Comparison of ENCODE assay signal across 8 cellular contexts in the genomic region with DNA sequence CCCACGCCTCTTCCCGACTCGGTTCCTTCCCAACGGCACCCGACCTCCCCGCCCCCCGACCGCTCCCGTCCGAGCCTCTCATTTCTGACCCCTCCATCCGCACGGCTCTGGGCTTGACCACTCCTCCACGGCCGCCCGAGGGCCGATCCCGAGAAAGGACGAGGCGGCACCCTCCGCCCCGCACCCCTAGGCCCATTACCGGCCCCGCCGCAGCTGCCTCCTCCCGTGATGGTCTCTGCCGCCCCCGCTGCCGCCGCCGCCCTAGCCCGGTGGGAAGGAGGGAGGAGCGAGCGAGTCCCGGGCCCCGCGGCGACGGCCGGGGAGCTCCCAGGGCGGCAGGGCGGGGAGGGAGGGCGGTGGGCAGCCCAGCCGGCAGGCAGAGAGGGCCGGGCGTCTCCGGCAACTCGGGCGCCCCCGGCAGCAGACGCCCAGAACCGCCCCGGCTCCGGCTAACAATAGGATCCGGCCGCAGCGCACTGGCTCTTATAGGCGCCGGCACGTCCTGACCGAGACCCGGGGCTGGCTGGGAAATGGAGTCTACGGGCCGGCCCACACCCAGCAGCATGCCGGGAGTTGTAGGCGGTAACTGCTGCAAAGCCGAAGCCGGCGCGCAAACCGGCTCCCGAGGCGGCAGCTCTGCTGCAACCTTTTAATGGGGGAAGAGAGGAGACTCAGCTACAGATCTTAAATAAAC. TPM values are rescaled to one million over a fixed set of nuclear protein-coding genes. Genes with fewer than 3 reads are reported as not detected.
A peak's percentile ranks its signal among the peaks of the same experiment; 100 is the strongest.
DNase-seq lines count a peak whose midpoint lies in the region; ATAC-seq, FAIRE-seq and TF ChIP-seq lines count a peak whose summit lies in the region.

A gene with protein sequence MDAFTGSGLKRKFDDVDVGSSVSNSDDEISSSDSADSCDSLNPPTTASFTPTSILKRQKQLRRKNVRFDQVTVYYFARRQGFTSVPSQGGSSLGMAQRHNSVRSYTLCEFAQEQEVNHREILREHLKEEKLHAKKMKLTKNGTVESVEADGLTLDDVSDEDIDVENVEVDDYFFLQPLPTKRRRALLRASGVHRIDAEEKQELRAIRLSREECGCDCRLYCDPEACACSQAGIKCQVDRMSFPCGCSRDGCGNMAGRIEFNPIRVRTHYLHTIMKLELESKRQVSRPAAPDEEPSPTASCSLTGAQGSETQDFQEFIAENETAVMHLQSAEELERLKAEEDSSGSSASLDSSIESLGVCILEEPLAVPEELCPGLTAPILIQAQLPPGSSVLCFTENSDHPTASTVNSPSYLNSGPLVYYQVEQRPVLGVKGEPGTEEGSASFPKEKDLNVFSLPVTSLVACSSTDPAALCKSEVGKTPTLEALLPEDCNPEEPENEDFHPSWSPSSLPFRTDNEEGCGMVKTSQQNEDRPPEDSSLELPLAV (minus strand): TSS at position 457 of the 694 bp plus-strand sequence. CDS start 7,035 bp downstream, outside the sequence.

- H3K27ac Mint-ChIP-seq in dendritic cell treated with granulocyte-macrophage colony-stimulating factor and Interleukin-4, amounts not matched to agents 40 ng/mL and 50 ng/mL, for 4 days: peak within 1 kb of the TSS; percentile 96

- peak within 1 kb of the TSS; percentile 99 for H3K4me2 ChIP-seq in HepG2 (ENCODE audit: low read depth, low read length)

- CTCF ChIA-PET in HepG2 (lab: Yijun Ruan, JAX; ENCODE audit: low intra/inter-chr PET ratio, low total read pairs): no interaction called here

- no peaks in the 10 kb centered on the region for H3K9me3 ChIP-seq in HepG2 (ENCODE audit: low read length)

- peak within 1 kb of the TSS; percentile 76 for H2AFZ ChIP-seq in HepG2 (ENCODE audit: low read length)

- peak within 1 kb of the TSS; percentile 75 for H3K9ac ChIP-seq in HepG2 (ENCODE audit: insufficient read depth, low read depth, low read length)

- H3K36me3 ChIP-seq in HepG2 (replicated peaks in 1 of 2; ENCODE audit: control insufficient read depth in 1 of 2, insufficient read depth in 2 of 2, low read length in 2 of 2): no peaks in the 10 kb centered on the region

- POLR2A ChIA-PET in HepG2 (lab: Yijun Ruan, JAX): interaction anchor here (0.6 to 3.2 kb wide), 21 partner anchors 8 to 580 kb away, joined by 3 to 24 read pairs (median 4); a partner anchor contains a TSS

- in situ Hi-C loops in HepG2 (cut with HindIII; ENCODE audit: extremely low pct_ligation_motif_present, low pct_unique_long_range_greater_than_20kb): no loop called here

- TF ChIP-seq RAD21 in HepG2 (CRISPR knock-in tag; IDR thresholded peaks at IDR 0.05): peak; percentile 79

- FAIRE-seq in HepG2 (lab: Jason Lieb, UNC): peak; percentile 46

- no peaks in the 10 kb centered on the region for H4K20me1 ChIP-seq in HepG2 (ENCODE audit: insufficient read depth, low read length)

- H3K79me2 ChIP-seq in HepG2 (ENCODE audit: insufficient read depth, low read length): peaks cover 15% of the 10 kb centered on the region

- no peak; the same call in 1 of the 2 replicates for TF ChIP-seq CTCF in C4-2B (conservative IDR thresholded peaks at IDR 0.05)
- peak; percentile 33 for TF ChIP-seq CTCF in HepG2 (CRISPR knock-in tag; IDR thresholded peaks at IDR 0.05)

- BruUV-seq in HepG2 (replicated peaks; lab: Mats Ljungman, UMichigan): no TSS peak

- H3K4me3 ChIP-seq in HepG2 (replicated peaks in 1 of 3; ENCODE audit: insufficient read depth in 1 of 3, low read depth in 2 of 3, low read length in 3 of 3): peak within 1 kb of the TSS; percentile 83 to 88 (median 88)

- under 1% methylated on average over 29 of the region's 72 CpGs for WGBS in HepG2 (ENCODE audit: low lambda C conversion rate)

- intact Hi-C loops in dendritic cell treated with granulocyte-macrophage colony-stimulating factor and Interleukin-4, amounts not matched to agents 40 ng/mL and 50 ng/mL, for 4 days (cut with micrococcal nuclease): loop anchor here (1.0 to 10.0 kb wide), 2 partner anchors 35 to 162 kb away; a partner anchor contains a TSS
- intact Hi-C loops in HepG2 (cut with micrococcal nuclease; ENCODE audit: unreplicated experiment): loop anchor here (1.0 kb wide), 1 partner anchor 35 kb away; a partner anchor contains a TSS

- peak within 1 kb of the TSS; percentile 100 for H3K4me3 Mint-ChIP-seq in dendritic cell treated with granulocyte-macrophage colony-stimulating factor and Interleukin-4, amounts not matched to agents 40 ng/mL and 50 ng/mL, for 4 days

- H3K4me1 ChIP-seq in HepG2 (ENCODE audit: insufficient read depth, low read length): peaks cover 15% of the 10 kb centered on the region

- peaks cover 33% of the 10 kb centered on the region for H3K36me3 Mint-ChIP-seq in dendritic cell treated with granulocyte-macrophage colony-stimulating factor and Interleukin-4, amounts not matched to agents 40 ng/mL and 50 ng/mL, for 4 days (ENCODE audit: low read depth)

- H3K27ac ChIP-seq in C4-2B: peak within 1 kb of the TSS; percentile 83
- peak within 1 kb of the TSS; percentile 70 for H3K27ac ChIP-seq in HepG2 (ENCODE audit: extremely low read length, insufficient read depth, low read length)

- ATAC-seq in GM19372 (IDR thresholded peaks at IDR 0.05; ENCODE audit: low read depth, unreplicated experiment) (peak; percentile 87), HG03558 (IDR thresholded peaks at IDR 0.05; ENCODE audit: extremely low read depth, unreplicated experiment) (peak; percentile 73), HepG2 (peak; percentile 99)

- H3K27me3 Mint-ChIP-seq in dendritic cell treated with granulocyte-macrophage colony-stimulating factor and Interleukin-4, amounts not matched to agents 40 ng/mL and 50 ng/mL, for 4 days: no peaks in the 10 kb centered on the region

- H3K27me3 ChIP-seq in HepG2 (ENCODE audit: control insufficient read depth in 1 of 2, insufficient read depth in 2 of 2, low read length in 2 of 2): no peaks in the 10 kb centered on the region; a peak in 1 of 5 replicates

- no peaks in the 10 kb centered on the region for H3K9me3 Mint-ChIP-seq in dendritic cell treated with granulocyte-macrophage colony-stimulating factor and Interleukin-4, amounts not matched to agents 40 ng/mL and 50 ng/mL, for 4 days

- TF ChIP-seq POLR2A in HepG2 (IDR thresholded peaks at IDR 0.05; ENCODE audit: insufficient read depth in 1 of 2, low read depth in 2 of 2, low read length in 2 of 2): peak; percentile 98 to 99

- H3K4me1 Mint-ChIP-seq in dendritic cell treated with granulocyte-macrophage colony-stimulating factor and Interleukin-4, amounts not matched to agents 40 ng/mL and 50 ng/mL, for 4 days (ENCODE audit: low read depth): peaks cover 37% of the 10 kb centered on the region

- TF ChIP-seq EP300 in HepG2 (IDR thresholded peaks at IDR 0.05; ENCODE audit: low read depth in 2 of 2, low read length in 2 of 2) (0 out of 4 replicates have a peak, but pooled peaks of 1 of the 2 experiments have one; percentile 38), HepG2 (CRISPR knock-in tag; IDR thresholded peaks at IDR 0.05; ENCODE audit: borderline replicate concordance) (no peak)

- DNase-seq in NCI-H748 treated with DMSO at 0.1 percent for 48 hours (lab: John Stamatoyannopoulos, UW) (peak; percentile 94), HepG2 (ENCODE audit: low spot score) (peak; percentile 87)
- DNase-seq in activated CD4-positive, alpha-beta T cell treated with anti-CD3 and anti-CD28 coated beads, Interleukin-2, amount 50 U/mL, for 24 hours (ENCODE audit: low read depth in 1 of 2, low spot score in 1 of 2): peak; percentile 90 to 93
- DNase-seq in stimulated activated CD4-positive, alpha-beta T cell treated with anti-CD3 and anti-CD28 coated beads, Interleukin-4, amount 100 ng/mL, for 1 hour: peak; percentile 93

RNA-seq across cellular contexts. Expression of the gene that starts here (rescaled TPM):
- 4.8 and 5.4 TPM in 2 replicates for total RNA-seq in HepG2 (2016; rRNA removed; fragmentation: Illumina TruSeq; extraction: Trizol)
- 2.2 and 2.5 TPM in 2 replicates for total RNA-seq in HepG2 (2016; cell fraction: cytosol; rRNA removed; fragmentation: Illumina TruSeq; extraction: Trizol; ENCODE audit: low read depth)
- 4.9 and 5.0 TPM in 2 replicates for total RNA-seq in HepG2 (2016; cell fraction: insoluble cytoplasmic fraction; rRNA removed; fragmentation: Illumina TruSeq; extraction: Trizol)
- total RNA-seq in HepG2 (2016; cell fraction: membrane; rRNA removed; fragmentation: Illumina TruSeq; extraction: Trizol): 4.9 and 5.0 TPM in 2 replicates
- total RNA-seq in HepG2 (2016; cell fraction: nucleus; rRNA removed; fragmentation: Illumina TruSeq; extraction: Trizol): 4.3 and 4.8 TPM in 2 replicates
- 7.3 and 7.5 TPM in 2 replicates for polyA plus RNA-seq in HepG2 (2011; rRNA removed)
- polyA plus RNA-seq in HepG2 (2011; cell fraction: cytosol; rRNA removed): 4.0 and 5.0 TPM in 2 replicates
- 6.5 and 9.9 TPM in 2 replicates for polyA plus RNA-seq in HepG2 (2011; cell fraction: nucleus; rRNA removed)
- 4.8 and 6.4 TPM in 2 replicates for polyA plus RNA-seq in HepG2 (2012)
- polyA plus RNA-seq in HepG2 (2016; cell fraction: cytosol; fragmentation: Illumina TruSeq; extraction: Trizol; ENCODE audit: low read depth): 0.69 and 1.1 TPM in 2 replicates
- 5.5 TPM in 2 replicates for polyA plus RNA-seq in HepG2 (2016; cell fraction: insoluble cytoplasmic fraction; fragmentation: Illumina TruSeq; extraction: Trizol; ENCODE audit: low read depth)
- polyA plus RNA-seq in HepG2 (2016; cell fraction: membrane; fragmentation: Illumina TruSeq; extraction: Trizol; ENCODE audit: low read depth): 2.9 and 3.9 TPM in 2 replicates
- polyA plus RNA-seq in HepG2 (2016; cell fraction: nucleus; fragmentation: Illumina TruSeq; extraction: Trizol; ENCODE audit: insufficient read depth, low read depth): 12.1 and 14.0 TPM in 2 replicates
- 8.0 and 14.3 TPM in 2 replicates for polyA minus RNA-seq in HepG2 (2011; rRNA and poly(A)+ RNA removed; ENCODE audit: low replicate concordance)
- 4.0 and 7.0 TPM in 2 replicates for polyA minus RNA-seq in HepG2 (2011; cell fraction: cytosol; rRNA and poly(A)+ RNA removed)
- polyA minus RNA-seq in HepG2 (2011; cell fraction: nucleus; rRNA and poly(A)+ RNA removed): 7.2 and 7.6 TPM in 2 replicates

Comparison
In these comparisons a context has a peak if more than half of its experiments do, and no peak if none do; other contexts are left out.
1. Peak in every context shown above with its lines: DNase-seq, ATAC-seq, H3K4me3 ChIP-seq and H3K27ac ChIP-seq.